ENCODE assay signal across 8 cellular contexts in the genomic region with DNA sequence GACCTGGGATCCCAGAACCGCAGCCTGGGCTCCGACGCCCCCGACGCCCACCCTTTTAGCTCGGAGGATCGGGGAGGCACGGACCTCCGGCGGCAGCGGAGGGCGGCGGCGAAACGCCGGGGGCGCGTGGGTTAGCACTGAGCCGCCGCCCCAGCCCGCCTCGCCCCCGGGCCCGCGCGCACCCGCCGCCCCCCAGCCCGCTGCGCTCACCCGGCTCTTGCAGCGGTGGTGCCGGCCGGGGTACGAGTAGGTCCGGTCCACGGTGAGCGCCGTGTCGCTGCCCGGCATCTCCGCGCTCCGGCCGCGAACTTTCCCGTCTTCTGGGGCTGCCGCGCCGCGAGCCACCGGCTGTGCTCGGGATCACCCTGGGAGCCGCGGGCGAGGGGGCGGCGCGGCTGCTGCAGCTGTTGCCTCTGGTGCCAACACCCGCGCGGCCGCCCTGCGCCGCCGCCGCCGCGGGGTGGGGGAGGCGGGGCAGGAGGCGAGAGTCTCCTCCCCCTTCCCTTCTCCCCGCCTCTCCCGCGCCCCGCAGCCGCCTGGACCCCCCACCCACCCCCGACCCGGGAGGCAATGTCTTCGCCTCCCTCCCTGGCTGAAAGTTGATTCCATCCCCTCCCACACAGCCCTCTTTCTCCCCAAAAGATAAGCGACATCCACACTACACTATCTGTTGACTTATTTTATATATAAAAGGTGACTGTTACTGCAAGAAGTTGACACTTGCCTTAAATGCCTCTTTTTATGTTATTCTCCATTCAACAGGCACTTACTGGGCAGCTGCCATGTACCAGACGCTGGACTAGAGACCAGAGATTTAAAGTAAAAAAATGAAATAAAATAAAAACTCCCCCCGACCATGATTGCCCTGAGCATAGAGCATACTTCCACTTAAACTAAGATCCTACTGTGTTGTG. TPM values are rescaled to one million over a fixed set of nuclear protein-coding genes. Genes with fewer than 3 reads are reported as not detected.
DNase-seq lines count a peak whose midpoint lies in the region; ATAC-seq and TF ChIP-seq lines count a peak whose summit lies in the region.

A gene with protein sequence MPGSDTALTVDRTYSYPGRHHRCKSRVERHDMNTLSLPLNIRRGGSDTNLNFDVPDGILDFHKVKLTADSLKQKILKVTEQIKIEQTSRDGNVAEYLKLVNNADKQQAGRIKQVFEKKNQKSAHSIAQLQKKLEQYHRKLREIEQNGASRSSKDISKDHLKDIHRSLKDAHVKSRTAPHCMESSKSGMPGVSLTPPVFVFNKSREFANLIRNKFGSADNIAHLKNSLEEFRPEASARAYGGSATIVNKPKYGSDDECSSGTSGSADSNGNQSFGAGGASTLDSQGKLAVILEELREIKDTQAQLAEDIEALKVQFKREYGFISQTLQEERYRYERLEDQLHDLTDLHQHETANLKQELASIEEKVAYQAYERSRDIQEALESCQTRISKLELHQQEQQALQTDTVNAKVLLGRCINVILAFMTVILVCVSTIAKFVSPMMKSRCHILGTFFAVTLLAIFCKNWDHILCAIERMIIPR (minus strand): TSS at position 415 of the 914 bp plus-strand sequence. CDS start 127 bp downstream, at position 288.

- DNase-seq in Daoy (ENCODE audit: low read depth) (peak; percentile 70), esophagus squamous epithelium (lab: John Stamatoyannopoulos, UW) (no peak), mucosa of descending colon (peak; percentile 73 to 79 (median 73)), thyroid gland (peak; percentile 69 to 73), Kasumi-1 (lab: John Stamatoyannopoulos, UW) (no peak)
- DNase-seq in activated CD8-positive, alpha-beta T cell treated with anti-CD3 and anti-CD28 coated beads for 36 hours: peak; percentile 11

- peak; percentile 7 for TF ChIP-seq CTCF in activated CD8-positive, alpha-beta T cell treated with anti-CD3 and anti-CD28 coated beads for 36 hours (IDR thresholded peaks at IDR 0.05)
- TF ChIP-seq CTCF in esophagus squamous epithelium (IDR thresholded peaks at IDR 0.05): no peak
- TF ChIP-seq CTCF in mucosa of descending colon (IDR thresholded peaks at IDR 0.05): no peak
- TF ChIP-seq CTCF in thyroid gland (IDR thresholded peaks at IDR 0.05): peak in 1 of 6 experiments; percentile 0

- H3K27me3 ChIP-seq in HUES48 (ENCODE audit: control insufficient read depth, insufficient read depth, low read length) (peaks cover 26% of the 10 kb centered on the region), esophagus squamous epithelium (no peaks in the 10 kb centered on the region), thyroid gland (no peaks in the 10 kb centered on the region)

- intact Hi-C loops in activated CD8-positive, alpha-beta T cell treated with anti-CD3 and anti-CD28 coated beads for 36 hours (cut with micrococcal nuclease): no loop called here
- intact Hi-C loops in esophagus squamous epithelium (cut with DNase I) (no loop called here), mucosa of descending colon (cut with DNase I, micrococcal nuclease) (no loop called here), thyroid gland (cut with DNase I) (no loop called here)

- H3K36me3 ChIP-seq in HUES48 (ENCODE audit: control insufficient read depth, insufficient read depth, low read length) (no peaks in the 10 kb centered on the region), esophagus squamous epithelium (no peaks in the 10 kb centered on the region), mucosa of descending colon (ENCODE audit: low read depth) (no peaks in the 10 kb centered on the region), thyroid gland (no peaks in the 10 kb centered on the region)

- H3K27ac ChIP-seq in HUES48 (ENCODE audit: low read depth, low read length): no peak within 1 kb of the TSS
- peak within 1 kb of the TSS; percentile 81 to 88 (median 84) for H3K27ac ChIP-seq in esophagus squamous epithelium
- peak within 1 kb of the TSS; percentile 69 to 81 (median 75) for H3K27ac ChIP-seq in thyroid gland

- H3K27ac Mint-ChIP-seq in activated CD8-positive, alpha-beta T cell treated with anti-CD3 and anti-CD28 coated beads for 36 hours: no peak within 1 kb of the TSS

- H3K27me3 Mint-ChIP-seq in activated CD8-positive, alpha-beta T cell treated with anti-CD3 and anti-CD28 coated beads for 36 hours: peaks cover 49% of the 10 kb centered on the region

- POLR2A ChIA-PET in activated CD8-positive, alpha-beta T cell treated with anti-CD3 and anti-CD28 coated beads for 36 hours (lab: Charles Lee): no interaction called here

- ATAC-seq in GM21367 (IDR thresholded peaks at IDR 0.05; ENCODE audit: unreplicated experiment) (peak; percentile 70), mucosa of descending colon (peak; percentile 89)
- peak; percentile 75 for ATAC-seq in activated CD8-positive, alpha-beta T cell treated with anti-CD3 and anti-CD28 coated beads for 36 hours

- H3K4me1 ChIP-seq in HUES48 (ENCODE audit: control insufficient read depth, insufficient read depth, low read length) (peaks cover 12% of the 10 kb centered on the region), esophagus squamous epithelium (peaks cover 6 to 31% (median 8%) of the 10 kb centered on the region in 3 donors), mucosa of descending colon (ENCODE audit: low read depth) (peaks cover 10% of the 10 kb centered on the region), thyroid gland (peaks cover 12 to 13% of the 10 kb centered on the region in 2 donors)

- peak within 1 kb of the TSS; percentile 65 for H3K4me3 Mint-ChIP-seq in activated CD8-positive, alpha-beta T cell treated with anti-CD3 and anti-CD28 coated beads for 36 hours

- CTCF ChIA-PET in activated CD8-positive, alpha-beta T cell treated with anti-CD3 and anti-CD28 coated beads for 36 hours (lab: Charles Lee): interaction anchor here (1.4 to 1.6 kb wide), 3 partner anchors 12 to 88 kb away, joined by 3 to 4 read pairs (median 4); no protein-coding TSS in a partner anchor

- H3K4me1 Mint-ChIP-seq in activated CD8-positive, alpha-beta T cell treated with anti-CD3 and anti-CD28 coated beads for 36 hours (ENCODE audit: low read depth): no peaks in the 10 kb centered on the region

- no peaks in the 10 kb centered on the region for H3K9me3 Mint-ChIP-seq in activated CD8-positive, alpha-beta T cell treated with anti-CD3 and anti-CD28 coated beads for 36 hours

- 19 to 31% methylated on average over 2 to 4 of the region's 82 CpGs for WGBS in esophagus squamous epithelium, 2 donors
- 3 to 16% methylated on average over 5 to 22 of the region's 82 CpGs for WGBS in thyroid gland, 2 donors

- no peaks in the 10 kb centered on the region for H3K36me3 Mint-ChIP-seq in activated CD8-positive, alpha-beta T cell treated with anti-CD3 and anti-CD28 coated beads for 36 hours (ENCODE audit: low read depth)

- no peaks in the 10 kb centered on the region for H3K9me3 ChIP-seq in HUES48 (ENCODE audit: control insufficient read depth, insufficient read depth, low read length)
- H3K9me3 ChIP-seq in esophagus squamous epithelium: no peaks in the 10 kb centered on the region
- H3K9me3 ChIP-seq in mucosa of descending colon: no peaks in the 10 kb centered on the region
- no peaks in the 10 kb centered on the region for H3K9me3 ChIP-seq in thyroid gland

- peak within 1 kb of the TSS; percentile 67 for H3K4me3 ChIP-seq in HUES48 (ENCODE audit: low read depth, low read length)
- H3K4me3 ChIP-seq in esophagus squamous epithelium: peak within 1 kb of the TSS; percentile 67 to 94 (median 79)
- peak within 1 kb of the TSS; percentile 84 for H3K4me3 ChIP-seq in mucosa of descending colon
- peak within 1 kb of the TSS; percentile 68 to 93 (median 73) for H3K4me3 ChIP-seq in thyroid gland (replicated peaks in 1 of 3)

- peak in 2 of 4 donors; percentile 61 to 79 for TF ChIP-seq POLR2A in esophagus squamous epithelium (IDR thresholded peaks at IDR 0.05)
- peak; percentile 53 to 91 for TF ChIP-seq POLR2A in thyroid gland (IDR thresholded peaks at IDR 0.05)

- H3K9ac ChIP-seq in HUES48 (ENCODE audit: low read depth, low read length): no peak within 1 kb of the TSS

RNA-seq across cellular contexts. Expression of the gene that starts here (rescaled TPM):
- 0.80 and 1.5 TPM in 2 replicates for total RNA-seq in Daoy (2014; rRNA removed; shearing (Covaris generic))
- total RNA-seq in activated CD8-positive, alpha-beta T cell treated with anti-CD3 and anti-CD28 coated beads for 36 hours: under 1 TPM; 0.11 to 0.25 TPM
- total RNA-seq in esophagus squamous epithelium (10 to 100 TPM in 2 of 4 donors, 1 to 10 TPM in 2; 6.8 to 14.2 (median 10.5) TPM), mucosa of descending colon (10 to 100 TPM; 40.8 to 97.2 (median 92.0) TPM), thyroid gland (10 to 100 TPM; 15.0 to 25.6 (median 19.3) TPM)

Comparison
In these comparisons a context has a peak if more than half of its experiments do, and no peak if none do; other contexts are left out.
1. Peak in DNase-seq and ATAC-seq in activated CD8-positive, alpha-beta T cell treated with anti-CD3 and anti-CD28 coated beads for 36 hours; RNA of the gene not detected or under 1 TPM.
2. DNase-seq: peak in Daoy (single experiment), mucosa of descending colon (3 of 3) and thyroid gland (2 of 2); none in esophagus squamous epithelium (single experiment) and Kasumi-1 (0 of 2).
3. Peak in every context shown above with its lines, with median percentiles within 50 percentile points of each other: ATAC-seq and H3K4me3 ChIP-seq.